Comparison of ENCODE assay signal across 8 cellular contexts in the genomic region with DNA sequence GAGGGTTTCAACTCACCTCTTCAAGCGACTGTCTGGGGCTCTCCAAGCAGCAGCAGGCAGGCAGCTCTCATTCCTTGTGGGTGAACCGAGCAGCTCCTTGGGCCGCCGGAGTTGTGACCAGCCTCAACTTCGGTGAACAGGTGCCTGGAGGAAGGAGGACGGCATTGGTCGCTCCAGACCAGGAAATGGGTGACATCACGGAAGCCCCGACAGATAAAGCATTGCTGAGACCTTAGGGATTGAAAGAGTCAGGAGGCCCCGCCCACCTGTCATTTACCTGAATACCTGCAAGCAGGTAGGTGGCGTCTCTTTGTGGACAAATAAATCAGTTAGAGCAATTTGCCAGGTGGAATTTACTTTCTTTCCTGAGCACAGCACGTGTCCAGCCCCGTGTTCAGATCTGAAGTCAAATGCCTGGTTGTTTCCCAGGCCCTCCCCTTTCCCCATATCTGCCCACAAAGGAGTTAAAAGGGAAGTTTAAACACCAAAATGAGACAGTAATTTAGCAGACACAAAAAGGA. TPM values are rescaled to one million over a fixed set of nuclear protein-coding genes. Genes with fewer than 3 reads are reported as not detected.
DNase-seq lines count a peak whose midpoint lies in the region; ATAC-seq, FAIRE-seq and TF ChIP-seq lines count a peak whose summit lies in the region.

A gene (minus strand): TSS at position 115 of the 521 bp plus-strand sequence. CDS start 17,484 bp downstream, outside the sequence.

- peak within 1 kb of the TSS; percentile 68 for H3K9ac ChIP-seq in keratinocyte (ENCODE audit: control insufficient read depth, extremely low read depth, insufficient read depth, low read length)

- H3K36me3 ChIP-seq in keratinocyte (ENCODE audit: control insufficient read depth in 2 of 2, extremely low read depth in 1 of 2, insufficient read depth in 2 of 2, low read length in 2 of 2) (no peaks in the 10 kb centered on the region), thoracic aorta (no peaks in the 10 kb centered on the region)

- DNase-seq in activated CD4-positive, alpha-beta memory T cell treated with anti-CD3 and anti-CD28 coated beads for 36 hours: no peak
- DNase-seq in activated CD4-positive, alpha-beta memory T cell treated with anti-CD3 and anti-CD28 coated beads, Interleukin-2, amount 10 ng/mL, durations not matched to agents 7 days and 5 days: no peak
- DNase-seq in T-helper 17 cell: no peak
- DNase-seq in keratinocyte (ENCODE audit: low read depth, low spot score): peak; percentile 59
- DNase-seq in thoracic aorta (ENCODE audit: low spot score): no peak
- no peak for DNase-seq in substantia nigra (lab: John Stamatoyannopoulos, UW)

- H3K4me1 ChIP-seq in keratinocyte (ENCODE audit: control insufficient read depth, extremely low read depth, insufficient read depth, low read length): peaks cover 38% of the 10 kb centered on the region
- H3K4me1 ChIP-seq in thoracic aorta (ENCODE audit: control insufficient read depth in 1 of 2, low read depth in 2 of 2): no peaks in the 10 kb centered on the region

- intact Hi-C loops in activated CD4-positive, alpha-beta memory T cell treated with anti-CD3 and anti-CD28 coated beads for 36 hours (cut with micrococcal nuclease): no loop called here

- H3K79me2 ChIP-seq in keratinocyte (ENCODE audit: control insufficient read depth, insufficient read depth, low read length): no peaks in the 10 kb centered on the region

- peak within 1 kb of the TSS; percentile 93 for H3K4me2 ChIP-seq in keratinocyte (ENCODE audit: control insufficient read depth, extremely low read depth, insufficient read depth, low read depth, low read length)

- H3K27ac ChIP-seq in keratinocyte (ENCODE audit: control insufficient read depth, insufficient read depth, low read length): peak within 1 kb of the TSS; percentile 82
- H3K27ac ChIP-seq in thoracic aorta: no peak within 1 kb of the TSS
- H3K27ac ChIP-seq in substantia nigra (ENCODE audit: low read depth, low read length, poor library complexity, severe bottlenecking): no peak within 1 kb of the TSS

- CTCF ChIA-PET in activated CD4-positive, alpha-beta memory T cell treated with anti-CD3 and anti-CD28 coated beads for 36 hours (lab: Charles Lee): no interaction called here
- CTCF ChIA-PET in activated CD4-positive, alpha-beta memory T cell treated with anti-CD3 and anti-CD28 coated beads, Interleukin-2, amount 10 ng/mL, durations not matched to agents 7 days and 5 days (lab: Charles Lee): no interaction called here

- no peaks in the 10 kb centered on the region for H3K9me1 ChIP-seq in keratinocyte (ENCODE audit: control insufficient read depth, extremely low read depth, insufficient read depth, low read length)

- H3K36me3 Mint-ChIP-seq in activated CD4-positive, alpha-beta memory T cell treated with anti-CD3 and anti-CD28 coated beads for 36 hours: no peaks in the 10 kb centered on the region
- no peaks in the 10 kb centered on the region for H3K36me3 Mint-ChIP-seq in activated CD4-positive, alpha-beta memory T cell treated with anti-CD3 and anti-CD28 coated beads, Interleukin-2, amount 10 ng/mL, durations not matched to agents 7 days and 5 days (ENCODE audit: low read depth)
- peaks cover 4% of the 10 kb centered on the region for H3K36me3 Mint-ChIP-seq in T-helper 17 cell (ENCODE audit: low read depth)

- POLR2A ChIA-PET in activated CD4-positive, alpha-beta memory T cell treated with anti-CD3 and anti-CD28 coated beads for 36 hours (lab: Charles Lee): no interaction called here
- POLR2A ChIA-PET in activated CD4-positive, alpha-beta memory T cell treated with anti-CD3 and anti-CD28 coated beads, Interleukin-2, amount 10 ng/mL, durations not matched to agents 7 days and 5 days (lab: Charles Lee): no interaction called here

- no peaks in the 10 kb centered on the region for H3K27me3 ChIP-seq in keratinocyte (ENCODE audit: control insufficient read depth, extremely low read depth, insufficient read depth, low read length)
- no peaks in the 10 kb centered on the region for H3K27me3 ChIP-seq in thoracic aorta (replicated peaks; ENCODE audit: insufficient read depth)

- H3K4me3 ChIP-seq in keratinocyte (ENCODE audit: control insufficient read depth in 2 of 3, extremely low read depth in 1 of 3, insufficient read depth in 2 of 3, low read depth in 1 of 3, low read length in 3 of 3) (peak within 1 kb of the TSS in 2 of 3 experiments; percentile 19 to 58), thoracic aorta (peak within 1 kb of the TSS; percentile 10)

- TF ChIP-seq CTCF in keratinocyte (optimal IDR thresholded peaks at IDR 0.05 in 1 of 3, IDR thresholded peaks at IDR 0.05 in 1 of 3, conservative IDR thresholded peaks at IDR 0.05 in 1 of 3; ENCODE audit: extremely low read depth in 1 of 3, insufficient read depth in 2 of 3, low read length in 3 of 3) (peak in 2 of 3 experiments; percentile 25 to 43), thoracic aorta (IDR thresholded peaks at IDR 0.05) (no peak)

- no peaks in the 10 kb centered on the region for H3K9me3 Mint-ChIP-seq in activated CD4-positive, alpha-beta memory T cell treated with anti-CD3 and anti-CD28 coated beads for 36 hours
- no peaks in the 10 kb centered on the region for H3K9me3 Mint-ChIP-seq in activated CD4-positive, alpha-beta memory T cell treated with anti-CD3 and anti-CD28 coated beads, Interleukin-2, amount 10 ng/mL, durations not matched to agents 7 days and 5 days

- H3K27ac Mint-ChIP-seq in activated CD4-positive, alpha-beta memory T cell treated with anti-CD3 and anti-CD28 coated beads for 36 hours: no peak within 1 kb of the TSS
- no peak within 1 kb of the TSS for H3K27ac Mint-ChIP-seq in activated CD4-positive, alpha-beta memory T cell treated with anti-CD3 and anti-CD28 coated beads, Interleukin-2, amount 10 ng/mL, durations not matched to agents 7 days and 5 days
- no peak within 1 kb of the TSS for H3K27ac Mint-ChIP-seq in T-helper 17 cell

- peaks cover 4% of the 10 kb centered on the region for H3K4me1 Mint-ChIP-seq in activated CD4-positive, alpha-beta memory T cell treated with anti-CD3 and anti-CD28 coated beads for 36 hours (ENCODE audit: low read depth)
- peaks cover 1% of the 10 kb centered on the region for H3K4me1 Mint-ChIP-seq in activated CD4-positive, alpha-beta memory T cell treated with anti-CD3 and anti-CD28 coated beads, Interleukin-2, amount 10 ng/mL, durations not matched to agents 7 days and 5 days
- H3K4me1 Mint-ChIP-seq in T-helper 17 cell: peaks cover 6% of the 10 kb centered on the region

- H3K9me3 ChIP-seq in T-helper 17 cell (ENCODE audit: control insufficient read depth, low read length, poor library complexity, severe bottlenecking): no peaks in the 10 kb centered on the region
- no peaks in the 10 kb centered on the region for H3K9me3 ChIP-seq in keratinocyte (ENCODE audit: control insufficient read depth, low read depth, low read length)
- H3K9me3 ChIP-seq in thoracic aorta: no peaks in the 10 kb centered on the region

- peak within 1 kb of the TSS; percentile 24 for H2AFZ ChIP-seq in keratinocyte (ENCODE audit: control insufficient read depth, low read length)

- H4K20me1 ChIP-seq in keratinocyte (ENCODE audit: control insufficient read depth, extremely low read depth, insufficient read depth, low read length): no peaks in the 10 kb centered on the region

- peaks cover 33% of the 10 kb centered on the region for H3K27me3 Mint-ChIP-seq in activated CD4-positive, alpha-beta memory T cell treated with anti-CD3 and anti-CD28 coated beads for 36 hours
- peaks cover 29% of the 10 kb centered on the region for H3K27me3 Mint-ChIP-seq in activated CD4-positive, alpha-beta memory T cell treated with anti-CD3 and anti-CD28 coated beads, Interleukin-2, amount 10 ng/mL, durations not matched to agents 7 days and 5 days
- peaks cover 66% of the 10 kb centered on the region for H3K27me3 Mint-ChIP-seq in T-helper 17 cell

- ATAC-seq in T-helper 17 cell: no peak
- no peak for ATAC-seq in thoracic aorta (ENCODE audit: insufficient number of reproducible peaks, low FRiP score, low read depth)
- ATAC-seq in GM21528 (IDR thresholded peaks at IDR 0.05; ENCODE audit: low FRiP score, unreplicated experiment): no peak
- ATAC-seq in HG03196 (IDR thresholded peaks at IDR 0.05; ENCODE audit: unreplicated experiment): no peak

- dilution Hi-C loops in keratinocyte (cut with MboI; ENCODE audit: extremely low pct_ligation_motif_present, low sequenced_read_pairs): no loop called here

- peak within 1 kb of the TSS; percentile 1 for H3K4me3 Mint-ChIP-seq in activated CD4-positive, alpha-beta memory T cell treated with anti-CD3 and anti-CD28 coated beads for 36 hours
- no peak within 1 kb of the TSS for H3K4me3 Mint-ChIP-seq in activated CD4-positive, alpha-beta memory T cell treated with anti-CD3 and anti-CD28 coated beads, Interleukin-2, amount 10 ng/mL, durations not matched to agents 7 days and 5 days
- peak within 1 kb of the TSS; percentile 34 for H3K4me3 Mint-ChIP-seq in T-helper 17 cell

- FAIRE-seq in keratinocyte (lab: Jason Lieb, UNC): peak; percentile 69

RNA-seq across cellular contexts. Expression of the gene that starts here (rescaled TPM):
- not detected for total RNA-seq in activated CD4-positive, alpha-beta memory T cell treated with anti-CD3 and anti-CD28 coated beads for 36 hours
- total RNA-seq in activated CD4-positive, alpha-beta memory T cell treated with anti-CD3 and anti-CD28 coated beads, Interleukin-2, amount 10 ng/mL, durations not matched to agents 7 days and 5 days: not detected
- total RNA-seq in T-helper 17 cell (not detected), thoracic aorta (10 to 100 TPM; 12.6 to 24.1 TPM)
- 0.17 to 0.32 TPM (median 0.22 TPM) in 3 replicates for polyA plus RNA-seq in keratinocyte
- polyA plus RNA-seq in keratinocyte (2011; ENCODE audit: low read depth): 3.7 TPM
- polyA plus RNA-seq in keratinocyte (2011; cell fraction: cytosol; rRNA removed): 0.21 and 0.26 TPM in 2 replicates
- polyA plus RNA-seq in keratinocyte (2011; cell fraction: nucleus; rRNA removed): 0.39 TPM in 1 of 2 replicates, not detected in the other
- polyA plus RNA-seq in keratinocyte (2012; ENCODE audit: low replicate concordance): 0.47 and 3.9 TPM in 2 replicates
- 0.29 to 1.5 TPM (median 1.4 TPM) in 3 replicates for polyA minus RNA-seq in keratinocyte
- not detected for polyA minus RNA-seq in keratinocyte (2011; cell fraction: cytosol; rRNA and poly(A)+ RNA removed)
- polyA minus RNA-seq in keratinocyte (2011; cell fraction: nucleus; rRNA and poly(A)+ RNA removed): 0.42 TPM in 1 of 2 replicates, not detected in the other

Comparison
In these comparisons a context has a peak if more than half of its experiments do, and no peak if none do; other contexts are left out.
1. RNA of the gene that starts here (total RNA-seq): 12.6 to 24.1 TPM in thoracic aorta; not detected in T-helper 17 cell, not detected in activated CD4-positive, alpha-beta memory T cell treated with anti-CD3 and anti-CD28 coated beads for 36 hours and not detected in activated CD4-positive, alpha-beta memory T cell treated with anti-CD3 and anti-CD28 coated beads, Interleukin-2, amount 10 ng/mL, durations not matched to agents 7 days and 5 days; every median in the first group is over 10 times any median in the second.